In the genomic region with DNA sequence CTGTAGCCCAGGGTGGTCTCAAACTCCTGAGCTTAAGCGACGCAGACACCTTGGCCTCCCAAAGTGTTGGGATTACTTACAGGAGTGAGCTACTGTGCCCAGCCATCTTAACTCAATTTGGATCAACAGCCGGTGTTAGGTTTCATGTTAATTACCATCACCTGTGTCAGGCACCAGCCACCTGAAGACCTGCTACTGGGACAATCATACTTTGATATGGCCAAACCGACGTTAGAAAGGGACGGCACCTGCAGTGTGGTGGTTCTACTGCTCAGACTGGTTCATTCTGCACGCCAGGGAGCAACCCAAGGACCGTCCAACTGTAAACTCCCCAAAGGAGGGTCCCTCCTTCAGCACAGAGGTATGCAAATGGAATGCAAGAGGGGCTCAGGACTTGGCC, we compare ENCODE assay signal across 13 cellular contexts. TPM values are rescaled to one million over a fixed set of nuclear protein-coding genes. Genes with fewer than 3 reads are reported as not detected.
A peak's percentile ranks its signal among the peaks of the same experiment; 100 is the strongest.
DNase-seq lines count a peak whose midpoint lies in the region; ATAC-seq and TF ChIP-seq lines count a peak whose summit lies in the region.
"Had no signal": no experiment of that assay in that cellular context is flagged by ENCODE, and none has a peak within 500 bp of the region (broad histone marks: within the 10 kb centered on the region; RNA-seq: fewer than 3 reads in every experiment).

No MANE protein-coding gene starts in this region.

- peak overlapping the region in 3 of 8 donors; percentile 17 to 38 (median 23) for H3K27ac Mint-ChIP-seq in CD8-positive, alpha-beta memory T cell
- H3K27ac Mint-ChIP-seq in T-cell (no peak overlapping the region), natural killer cell (no peak overlapping the region)

- H3K27me3 Mint-ChIP-seq in CD8-positive, alpha-beta memory T cell = peaks cover 0 to 3% of the 10 kb centered on the region in 2 donors
- H3K27me3 Mint-ChIP-seq in T-cell (no peaks in the 10 kb centered on the region), natural killer cell (ENCODE audit: low read depth in 2 of 2) (peaks cover 0 to 3% of the 10 kb centered on the region in 2 donors)

- H3K4me3 Mint-ChIP-seq in CD8-positive, alpha-beta memory T cell = peak overlapping the region in 6 of 7 donors; percentile 65 to 85 (median 74)
- H3K4me3 Mint-ChIP-seq in T-cell (peak overlapping the region; percentile 47 to 69 (median 63)), natural killer cell (peak overlapping the region; percentile 82)

- 0 out of 2 replicates have a peak, but pooled peaks have one; percentile 12 for TF ChIP-seq EP300 in Ishikawa (IDR thresholded peaks at IDR 0.05; ENCODE audit: borderline replicate concordance)

- H3K36me3 ChIP-seq in CD8-positive, alpha-beta memory T cell (ENCODE audit: insufficient read depth, low read length) = no peaks in the 10 kb centered on the region
- H3K36me3 ChIP-seq: HAP-1 had no signal

- H3K4me1 Mint-ChIP-seq in CD8-positive, alpha-beta memory T cell = peaks cover 16 to 40% (median 19%) of the 10 kb centered on the region in 3 donors
- H3K4me1 Mint-ChIP-seq in T-cell (peaks cover 28 to 38% (median 37%) of the 10 kb centered on the region in 3 donors), natural killer cell (peaks cover 8 to 9% of the 10 kb centered on the region in 2 donors)

- TF ChIP-seq CTCF in natural killer cell (IDR thresholded peaks at IDR 0.05) = no peak

- H3K9me3 ChIP-seq in CD8-positive, alpha-beta memory T cell (ENCODE audit: low read length) = no peaks in the 10 kb centered on the region
- H3K9me3 ChIP-seq: HAP-1 had no signal

- no peak for DNase-seq in CD8-positive, alpha-beta memory T cell
- no peak for DNase-seq in T-cell
- no peak for DNase-seq in natural killer cell
- DNase-seq in HuH-7.5 (ENCODE audit: low spot score) = no peak
- no peak for DNase-seq in NCI-H2171 (lab: John Stamatoyannopoulos, UW)
- DNase-seq: NCI-H1092 treated with DMSO at 0.1 percent for 48 hours had no signal

- H3K9me3 Mint-ChIP-seq in CD8-positive, alpha-beta memory T cell = no peaks in the 10 kb centered on the region
- H3K9me3 Mint-ChIP-seq in T-cell (no peaks in the 10 kb centered on the region), natural killer cell (no peaks in the 10 kb centered on the region)

- intact Hi-C loops in natural killer cell (cut with micrococcal nuclease) = no loop called here

- POLR2A ChIA-PET in CD8-positive, alpha-beta memory T cell (lab: Charles Lee) = no interaction called here
- POLR2A ChIA-PET in T-cell (lab: Charles Lee) = interaction anchor here in 1 of 2 donors (0.7 kb wide), 1 partner anchor 649 kb away, joined by 3 read pairs; no protein-coding TSS in a partner anchor

- ATAC-seq in T-cell (replicated peaks in 1 of 4) (no peak), natural killer cell (no peak), HG03025 (IDR thresholded peaks at IDR 0.05; ENCODE audit: low FRiP score, unreplicated experiment) (no peak)
- ATAC-seq: sciatic nerve had no signal

- no peak for TF ChIP-seq RAD21 in Ishikawa (IDR thresholded peaks at IDR 0.05; ENCODE audit: low read depth)

- H3K27ac ChIP-seq in CD8-positive, alpha-beta memory T cell (ENCODE audit: low read depth, low read length) = no peak overlapping the region
- H3K27ac ChIP-seq: C4-2B, SK-N-MC, VCaP had no signal

- peaks cover 0 to 9% (median 4%) of the 10 kb centered on the region in 3 donors for H3K36me3 Mint-ChIP-seq in CD8-positive, alpha-beta memory T cell
- H3K36me3 Mint-ChIP-seq in T-cell = no peaks in the 10 kb centered on the region
- H3K36me3 Mint-ChIP-seq in natural killer cell = no peaks in the 10 kb centered on the region

- no peaks in the 10 kb centered on the region for H3K27me3 ChIP-seq in CD8-positive, alpha-beta memory T cell (ENCODE audit: insufficient read depth, low read length, poor library complexity, severe bottlenecking)

- peaks cover 9% of the 10 kb centered on the region for H3K4me1 ChIP-seq in CD8-positive, alpha-beta memory T cell (ENCODE audit: insufficient read depth, low read length)
- H3K4me1 ChIP-seq: HAP-1 had no signal

- H3K4me3 ChIP-seq in CD8-positive, alpha-beta memory T cell (ENCODE audit: low read length) = no peak overlapping the region
- H3K4me3 ChIP-seq: HAP-1, SK-N-MC had no signal

- CTCF ChIA-PET in CD8-positive, alpha-beta memory T cell (lab: Charles Lee) = no interaction called here
- CTCF ChIA-PET in T-cell (lab: Charles Lee) = no interaction called here

TF ChIP-seq in Ishikawa, 13 proteins besides CTCF, POLR2A, EP300 and RAD21:
- TF ChIP-seq FOXM1 (IDR thresholded peaks at IDR 0.05; ENCODE audit: borderline replicate concordance, low read depth) (no peak), CREB1 (IDR thresholded peaks at IDR 0.05; ENCODE audit: low read depth) (no peak), TCF12 (IDR thresholded peaks at IDR 0.05; ENCODE audit: low read depth) (no peak), EGR1 (IDR thresholded peaks at IDR 0.05) (no peak), TAF1 (IDR thresholded peaks at IDR 0.05; ENCODE audit: low read depth) (no peak), YY1 (IDR thresholded peaks at IDR 0.05; ENCODE audit: low read depth) (no peak), NFIC (IDR thresholded peaks at IDR 0.05) (no peak)
- TF ChIP-seq, protein P1, sequence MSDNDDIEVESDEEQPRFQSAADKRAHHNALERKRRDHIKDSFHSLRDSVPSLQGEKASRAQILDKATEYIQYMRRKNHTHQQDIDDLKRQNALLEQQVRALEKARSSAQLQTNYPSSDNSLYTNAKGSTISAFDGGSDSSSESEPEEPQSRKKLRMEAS (IDR thresholded peaks at IDR 0.05) = no peak
- TF ChIP-seq, protein P2, sequence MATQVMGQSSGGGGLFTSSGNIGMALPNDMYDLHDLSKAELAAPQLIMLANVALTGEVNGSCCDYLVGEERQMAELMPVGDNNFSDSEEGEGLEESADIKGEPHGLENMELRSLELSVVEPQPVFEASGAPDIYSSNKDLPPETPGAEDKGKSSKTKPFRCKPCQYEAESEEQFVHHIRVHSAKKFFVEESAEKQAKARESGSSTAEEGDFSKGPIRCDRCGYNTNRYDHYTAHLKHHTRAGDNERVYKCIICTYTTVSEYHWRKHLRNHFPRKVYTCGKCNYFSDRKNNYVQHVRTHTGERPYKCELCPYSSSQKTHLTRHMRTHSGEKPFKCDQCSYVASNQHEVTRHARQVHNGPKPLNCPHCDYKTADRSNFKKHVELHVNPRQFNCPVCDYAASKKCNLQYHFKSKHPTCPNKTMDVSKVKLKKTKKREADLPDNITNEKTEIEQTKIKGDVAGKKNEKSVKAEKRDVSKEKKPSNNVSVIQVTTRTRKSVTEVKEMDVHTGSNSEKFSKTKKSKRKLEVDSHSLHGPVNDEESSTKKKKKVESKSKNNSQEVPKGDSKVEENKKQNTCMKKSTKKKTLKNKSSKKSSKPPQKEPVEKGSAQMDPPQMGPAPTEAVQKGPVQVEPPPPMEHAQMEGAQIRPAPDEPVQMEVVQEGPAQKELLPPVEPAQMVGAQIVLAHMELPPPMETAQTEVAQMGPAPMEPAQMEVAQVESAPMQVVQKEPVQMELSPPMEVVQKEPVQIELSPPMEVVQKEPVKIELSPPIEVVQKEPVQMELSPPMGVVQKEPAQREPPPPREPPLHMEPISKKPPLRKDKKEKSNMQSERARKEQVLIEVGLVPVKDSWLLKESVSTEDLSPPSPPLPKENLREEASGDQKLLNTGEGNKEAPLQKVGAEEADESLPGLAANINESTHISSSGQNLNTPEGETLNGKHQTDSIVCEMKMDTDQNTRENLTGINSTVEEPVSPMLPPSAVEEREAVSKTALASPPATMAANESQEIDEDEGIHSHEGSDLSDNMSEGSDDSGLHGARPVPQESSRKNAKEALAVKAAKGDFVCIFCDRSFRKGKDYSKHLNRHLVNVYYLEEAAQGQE (IDR thresholded peaks at IDR 0.05; ENCODE audit: low read depth) = no peak

RNA-seq across cellular contexts. Expression of a gene that starts 2.2 kb away (rescaled TPM):
- 10 to 100 TPM; 15.8 to 16.7 TPM for total RNA-seq in CD8-positive, alpha-beta memory T cell
- 5.5 TPM for polyA plus RNA-seq in CD8-positive, alpha-beta memory T cell
- total RNA-seq in T-cell (10 to 100 TPM in 3 of 5 donors, 1 to 10 TPM in 2; 6.2 to 20.6 (median 13.1) TPM), natural killer cell (10 to 100 TPM in 1 of 3 donors, 1 to 10 TPM in 2; 5.6 to 10.1 (median 6.8) TPM)

RNA-seq across cellular contexts. Expression of a gene that starts 27.7 kb away (rescaled TPM):
- total RNA-seq in CD8-positive, alpha-beta memory T cell = 100 to 1,000 TPM; 224 to 231 TPM
- polyA plus RNA-seq in CD8-positive, alpha-beta memory T cell = 299 TPM
- 10 to 100 TPM; 57.2 to 99.3 (median 94.8) TPM for total RNA-seq in T-cell
- total RNA-seq in natural killer cell = 100 to 1,000 TPM; 101 to 122 (median 112) TPM
